In genomic region chr19:41311072-41311471, GRCh38 we compare ENCODE assay signal across 9 cellular contexts. TPM values are rescaled to one million over a fixed set of nuclear protein-coding genes. Genes with fewer than 3 reads are reported as not detected.
A peak's percentile ranks its signal among the peaks of the same experiment; 100 is the strongest.
DNase-seq lines count a peak whose midpoint lies in the region; ATAC-seq and TF ChIP-seq lines count a peak whose summit lies in the region.
"Had no signal": no experiment of that assay in that cellular context is flagged by ENCODE, and none has a peak within 500 bp of the region (broad histone marks: within the 10 kb centered on the region; RNA-seq: fewer than 3 reads in every experiment).

No MANE protein-coding gene starts in this region.

- peaks cover 26% of the 10 kb centered on the region; the same call in 1 of the 2 replicates for H4K20me1 ChIP-seq in IMR-90 (ENCODE audit: insufficient read depth, low read length)

- H3K4me1 ChIP-seq in ACC112 (ENCODE audit: control insufficient read depth, insufficient read depth, low read length, unreplicated experiment) (peaks cover 14% of the 10 kb centered on the region), IMR-90 (ENCODE audit: control insufficient read depth, insufficient read depth, low read length) (peaks cover 7% of the 10 kb centered on the region), breast epithelium (peaks cover 3 to 18% of the 10 kb centered on the region in 2 donors), mucosa of stomach (ENCODE audit: control insufficient read depth, insufficient read depth, low read length) (peaks cover 22% of the 10 kb centered on the region)

- peak overlapping the region in 1 of 2 experiments; percentile 98; a peak in 1 of 4 replicates for H4K8ac ChIP-seq in IMR-90 (ENCODE audit: low read depth in 2 of 2, low read length in 2 of 2)

- POLR2A ChIA-PET in IMR-90 (lab: Charles Lee; ENCODE audit: unreplicated experiment) = no interaction called here

- peak overlapping the region; percentile 73; the same call in 1 of the 2 replicates for H4K91ac ChIP-seq in IMR-90 (ENCODE audit: insufficient read depth, low read depth, low read length)

- H3K56ac ChIP-seq in IMR-90 (ENCODE audit: extremely low read depth, insufficient read depth, low read length) = no peak overlapping the region

- H3K18ac ChIP-seq in IMR-90 (ENCODE audit: low read depth, low read length) = no peak overlapping the region

- TF ChIP-seq CTCF in IMR-90 (conservative IDR thresholded peaks at IDR 0.05; ENCODE audit: low read depth, low read length) (no peak), breast epithelium (IDR thresholded peaks at IDR 0.05) (no peak)

- no peak overlapping the region for H2BK20ac ChIP-seq in IMR-90 (ENCODE audit: low read depth, low read length)

- H2BK5ac ChIP-seq in IMR-90 (ENCODE audit: low read depth, low read length, poor library complexity, severe bottlenecking) = peak overlapping the region; percentile 92

- H2AFZ ChIP-seq in ACC112 (ENCODE audit: low read length, unreplicated experiment) = no peak overlapping the region
- H2AFZ ChIP-seq in IMR-90 (replicated peaks; ENCODE audit: low read length, poor library complexity) = no peak overlapping the region

- in situ Hi-C loops in IMR-90 (cut with MboI; ENCODE audit: low sequenced_read_pairs) = no loop called here

- H3K36me3 ChIP-seq in ACC112 (ENCODE audit: insufficient read depth, low read length) (no peaks in the 10 kb centered on the region), IMR-90 (ENCODE audit: control insufficient read depth, insufficient read depth, low read length) (peaks cover 31% of the 10 kb centered on the region), breast epithelium (peaks cover under 1% of the 10 kb centered on the region), mucosa of stomach (ENCODE audit: control insufficient read depth, insufficient read depth, low read length) (peaks cover 2% of the 10 kb centered on the region)

- H3K9ac ChIP-seq in IMR-90 (ENCODE audit: low read depth, low read length) (peak overlapping the region; percentile 100), mucosa of stomach (ENCODE audit: low read length) (peak overlapping the region; percentile 82)

- H3K14ac ChIP-seq in IMR-90 (replicated peaks; ENCODE audit: low read depth, low read length) = no peak overlapping the region

- no peak overlapping the region for H3K23ac ChIP-seq in IMR-90 (ENCODE audit: low read depth, low read length)

- no peak overlapping the region for H2AK5ac ChIP-seq in IMR-90 (ENCODE audit: low read depth, low read length)

- peaks cover 21 to 58% of the 10 kb centered on the region in 2 experiments for H3K79me1 ChIP-seq in IMR-90 (ENCODE audit: low read depth in 1 of 2, low read length in 2 of 2)

- H2BK15ac ChIP-seq in IMR-90 (ENCODE audit: low read depth, low read length) = no peak overlapping the region

- no peak for TF ChIP-seq RAD21 in IMR-90 (IDR thresholded peaks at IDR 0.05; ENCODE audit: low read length)

- no peak overlapping the region for H2AK9ac ChIP-seq in IMR-90 (replicated peaks; ENCODE audit: low read depth, low read length, poor library complexity)

- ATAC-seq in IMR-90 (ENCODE audit: low read depth) (peak; percentile 1; the same call in 1 of the 2 replicates), HG03521 (IDR thresholded peaks at IDR 0.05; ENCODE audit: unreplicated experiment) (no peak)

- H2BK120ac ChIP-seq in IMR-90 (ENCODE audit: low read depth, low read length) = no peak overlapping the region

- no TSS peak for BruUV-seq in IMR-90 (replicated peaks; lab: Mats Ljungman, UMichigan)

- no peaks in the 10 kb centered on the region for H3K9me3 ChIP-seq in IMR-90 (ENCODE audit: control insufficient read depth, insufficient read depth, low read length)
- no peaks in the 10 kb centered on the region for H3K9me3 ChIP-seq in breast epithelium
- no peaks in the 10 kb centered on the region for H3K9me3 ChIP-seq in mucosa of stomach (ENCODE audit: control insufficient read depth, low read length)

- H3K4ac ChIP-seq in IMR-90 (ENCODE audit: low read depth, low read length) = 0 out of 2 replicates have a peak overlapping the region, but pooled peaks have one; percentile 91

- peak overlapping the region; percentile 90 for H3K27ac ChIP-seq in ACC112 (ENCODE audit: low read depth, low read length)
- H3K27ac ChIP-seq in IMR-90 (ENCODE audit: insufficient read depth, low read length) = peak overlapping the region; percentile 96; the same call in 1 of the 2 replicates
- peak overlapping the region in 1 of 2 donors; percentile 96 for H3K27ac ChIP-seq in breast epithelium

- TF ChIP-seq POLR2A in IMR-90 (IDR thresholded peaks at IDR 0.05; ENCODE audit: low read depth, low read length) (no peak), breast epithelium (IDR thresholded peaks at IDR 0.05) (no peak)

- H3K27me3 ChIP-seq in ACC112 (ENCODE audit: insufficient read depth, low read length) (no peaks in the 10 kb centered on the region), IMR-90 (ENCODE audit: control insufficient read depth, insufficient read depth, low read length) (no peaks in the 10 kb centered on the region), breast epithelium (no peaks in the 10 kb centered on the region), mucosa of stomach (ENCODE audit: control insufficient read depth, insufficient read depth, low read length) (no peaks in the 10 kb centered on the region)

- H4K5ac ChIP-seq in IMR-90 (ENCODE audit: low read depth, low read length) = no peak overlapping the region

- CTCF ChIA-PET in IMR-90 (lab: Yijun Ruan, JAX) = interaction anchor here (0.6 to 1.1 kb wide), 2 partner anchors 11 to 42 kb away, joined by 3 to 4 read pairs; no protein-coding TSS in a partner anchor

- peaks cover 10% of the 10 kb centered on the region for H3K79me2 ChIP-seq in ACC112 (ENCODE audit: control insufficient read depth, insufficient read depth, low read length, unreplicated experiment)

- intact Hi-C loops in IMR-90 (cut with micrococcal nuclease) = loop anchor here (5.0 kb wide), 1 partner anchor 94 kb away; the partner anchor contains the start of gene AXL
- intact Hi-C loops in breast epithelium (cut with DNase I; ENCODE audit: low total_unique reads) = no loop called here

- H3K4me2 ChIP-seq in IMR-90 (ENCODE audit: low read depth, low read length) = peak overlapping the region; percentile 96

- 80% methylated on average over 1 of the region's 5 CpGs; no CpG with 5 or more reads in 1 of the 2 experiments for WGBS in IMR-90 (ENCODE audit: extremely low coverage in 2 of 2, insufficient read length in 1 of 2), 2 experiments

- dilution Hi-C loops in IMR-90 (cut with HindIII; ENCODE audit: low sequenced_read_pairs, unreplicated experiment) = no loop called here

- H3K4me3 ChIP-seq in ACC112 (ENCODE audit: low read depth, low read length) (peak overlapping the region; percentile 95), IMR-90 (ENCODE audit: insufficient read depth, low read depth, low read length) (peak overlapping the region; percentile 72), breast epithelium (peak overlapping the region; percentile 74 to 94 (median 79)), mucosa of stomach (ENCODE audit: low read length) (no peak overlapping the region)

- no peaks in the 10 kb centered on the region; the same call in none of the 2 replicates for H3K9me1 ChIP-seq in IMR-90 (ENCODE audit: insufficient read depth, low read length)

- no peak for DNase-seq in IMR-90
- no peak for DNase-seq in breast epithelium (ENCODE audit: low spot score in 2 of 2)
- DNase-seq in NCI-H2029 (lab: John Stamatoyannopoulos, UW) = no peak
- DNase-seq in globus pallidus (ENCODE audit: low spot score) = no peak
- no peak for DNase-seq in GM19238 (ENCODE audit: insufficient read length, low spot score)
- DNase-seq: KG1 had no signal

TF ChIP-seq in IMR-90, 13 proteins besides CTCF, POLR2A, EP300 and RAD21 (continues in another document):
- no peak for TF ChIP-seq CHD1 (IDR thresholded peaks at IDR 0.05; ENCODE audit: low read depth, low read length)
- no peak for TF ChIP-seq NFE2L2 (IDR thresholded peaks at IDR 0.05; ENCODE audit: low read depth, low read length)
- no peak for TF ChIP-seq USF2 (IDR thresholded peaks at IDR 0.05; ENCODE audit: low read depth, low read length)
- TF ChIP-seq MAFK (IDR thresholded peaks at IDR 0.05; ENCODE audit: low read depth, low read length) = no peak
- TF ChIP-seq MXI1 (IDR thresholded peaks at IDR 0.05; ENCODE audit: borderline replicate concordance, low read depth, low read length) = no peak

RNA-seq across cellular contexts. Expression of gene CCDC97, which starts 1.1 kb away (rescaled TPM):
- total RNA-seq in IMR-90 (2012; rRNA removed) (4.1 and 5.8 TPM in 2 replicates), breast epithelium (10 to 100 TPM; 15.4 to 15.7 (median 15.4) TPM)
- polyA plus RNA-seq in IMR-90 (2012; rRNA removed) = 11.0 and 11.9 TPM in 2 replicates
- polyA plus RNA-seq in IMR-90 (2012; cell fraction: cytosol; rRNA removed) = 8.9 and 11.5 TPM in 2 replicates
- 14.3 and 15.7 TPM in 2 replicates for polyA plus RNA-seq in IMR-90 (2012; cell fraction: nucleus; rRNA removed; ENCODE audit: low replicate concordance)

RNA-seq across cellular contexts. Expression of gene TGFB1, which starts 42.6 kb away (rescaled TPM):
- total RNA-seq in IMR-90 (2012; rRNA removed) (3.2 and 3.9 TPM in 2 replicates), breast epithelium (10 to 100 TPM; 12.0 to 21.4 (median 13.4) TPM)
- polyA plus RNA-seq in IMR-90 (2012; rRNA removed) = 26.7 and 27.8 TPM in 2 replicates
- polyA plus RNA-seq in IMR-90 (2012; cell fraction: cytosol; rRNA removed) = 26.6 and 36.6 TPM in 2 replicates
- polyA plus RNA-seq in IMR-90 (2012; cell fraction: nucleus; rRNA removed; ENCODE audit: low replicate concordance) = 47.5 and 90.5 TPM in 2 replicates

RNA-seq across cellular contexts. Expression of gene HNRNPUL1, which starts 46.9 kb away (rescaled TPM):
- total RNA-seq in IMR-90 (2012; rRNA removed) = 50.7 and 56.1 TPM in 2 replicates
- polyA plus RNA-seq in IMR-90 (2012; rRNA removed) = 67.3 and 68.1 TPM in 2 replicates
- 51.7 and 53.7 TPM in 2 replicates for polyA plus RNA-seq in IMR-90 (2012; cell fraction: cytosol; rRNA removed)
- polyA plus RNA-seq in IMR-90 (2012; cell fraction: nucleus; rRNA removed; ENCODE audit: low replicate concordance) = 65.4 and 102 TPM in 2 replicates
- 100 to 1,000 TPM; 116 to 146 (median 125) TPM for total RNA-seq in breast epithelium

RNA-seq across cellular contexts. Expression of gene B9D2, which starts 52.9 kb away (rescaled TPM):
- total RNA-seq in IMR-90 (2012; rRNA removed) = 4.7 and 6.1 TPM in 2 replicates
- 9.7 and 11.5 TPM in 2 replicates for polyA plus RNA-seq in IMR-90 (2012; rRNA removed)
- polyA plus RNA-seq in IMR-90 (2012; cell fraction: cytosol; rRNA removed) = 10.3 and 13.1 TPM in 2 replicates
- 4.0 and 7.2 TPM in 2 replicates for polyA plus RNA-seq in IMR-90 (2012; cell fraction: nucleus; rRNA removed; ENCODE audit: low replicate concordance)
- total RNA-seq in breast epithelium = 1 to 10 TPM; 4.0 to 7.3 (median 4.3) TPM
